ENCODE assay signal across 22 cellular contexts in genomic region chr10:43957267-43958070, GRCh38.
DNase-seq lines count a peak whose midpoint lies in the region; ATAC-seq and FAIRE-seq lines count a peak whose summit lies in the region.
"Had no signal": no experiment of that assay in that cellular context is flagged by ENCODE, and none has a peak within 500 bp of the region (broad histone marks: within the 10 kb centered on the region; RNA-seq: fewer than 3 reads in every experiment).

No MANE protein-coding gene starts in this region.

- H4K20me1 ChIP-seq in Karpas-422 (ENCODE audit: insufficient read depth, low read depth, low read length): no peaks in the 10 kb centered on the region
- H4K20me1 ChIP-seq: BLaER1 had no signal

- ATAC-seq in GM19395 (IDR thresholded peaks at IDR 0.05; ENCODE audit: unreplicated experiment): no peak
- ATAC-seq: GM12878 had no signal

- H3K27ac ChIP-seq in Karpas-422 (ENCODE audit: low read length): peak overlapping the region; percentile 63
- H3K27ac ChIP-seq: BLaER1 had no signal

- H2AFZ ChIP-seq in Karpas-422 (ENCODE audit: low read length): no peak overlapping the region

- intact Hi-C loops in posterior cingulate gyrus (cut with DNase I): no loop called here

- peak; percentile 13 for FAIRE-seq in urothelium cell line (lab: Jason Lieb, UNC)
- FAIRE-seq: GM12878, RCC 7860 had no signal

- H3K4me1 ChIP-seq in Karpas-422 (ENCODE audit: low read length): peaks cover 76% of the 10 kb centered on the region
- H3K4me1 ChIP-seq: BLaER1 had no signal

- peak overlapping the region; percentile 22 for H3K9ac ChIP-seq in Karpas-422 (ENCODE audit: low read length)
- H3K9ac ChIP-seq: BLaER1 had no signal

- H3K36me3 ChIP-seq in Karpas-422 (ENCODE audit: insufficient read depth, low read length): no peaks in the 10 kb centered on the region
- H3K36me3 ChIP-seq: BLaER1 had no signal

- no peaks in the 10 kb centered on the region for H3K9me2 ChIP-seq in Karpas-422 (replicated peaks; ENCODE audit: insufficient read depth, low read length)

- no peaks in the 10 kb centered on the region for H3K79me2 ChIP-seq in Karpas-422 (ENCODE audit: low read length)

- peak; percentile 53 for DNase-seq in Karpas-422
- peak; percentile 17 for DNase-seq in ecto neural progenitor cell (ENCODE audit: low spot score)
- peak; percentile 55 for DNase-seq in mesenteric fat pad (ENCODE audit: low spot score)
- DNase-seq in urothelium cell line (ENCODE audit: low spot score): no peak
- DNase-seq in DMS53 treated with DMSO at 0.1 percent for 48 hours (lab: John Stamatoyannopoulos, UW; ENCODE audit: unreplicated experiment): no peak
- no peak for DNase-seq in posterior cingulate gyrus
- DNase-seq: CD4-positive, alpha-beta T cell; COR-L47; DMS 273 treated with DMSO at 0.1 percent for 48 hours; DND-41; H7; MM.1S; NCI-H1048; NCI-H1417 treated with DMSO at 0.1 percent for 48 hours; NCI-H187; NCI-H446; NCI-H526; OCI-M1 had no signal

- H3K4me2 ChIP-seq in Karpas-422 (ENCODE audit: low read depth, low read length, poor library complexity, severe bottlenecking): peak overlapping the region; percentile 46
- H3K4me2 ChIP-seq: BLaER1 had no signal

- peak overlapping the region; percentile 3; the same call in 1 of the 2 replicates for H3K4me3 ChIP-seq in Karpas-422 (ENCODE audit: low read length)
- H3K4me3 ChIP-seq: BLaER1, GM12878 had no signal

- no peaks in the 10 kb centered on the region for H3K9me3 ChIP-seq in Karpas-422 (ENCODE audit: low read length)
- H3K9me3 ChIP-seq: BLaER1 had no signal

- no peaks in the 10 kb centered on the region for H3K27me3 ChIP-seq in Karpas-422 (ENCODE audit: low read length)
- H3K27me3 ChIP-seq: BLaER1 had no signal

Comparison
In these comparisons a context has a peak if more than half of its experiments do, and no peak if none do; other contexts are left out.
1. DNase-seq: peak in Karpas-422 (single experiment), ecto neural progenitor cell (single experiment) and mesenteric fat pad (single experiment); none in urothelium cell line (single experiment), DMS53 treated with DMSO at 0.1 percent for 48 hours (single experiment) and posterior cingulate gyrus (0 of 10).